In genomic region chr2:151886235-151886634, GRCh38 we compare ENCODE assay signal across 13 cellular contexts. TPM values are rescaled to one million over a fixed set of nuclear protein-coding genes. Genes with fewer than 3 reads are reported as not detected.
DNase-seq lines count a peak whose midpoint lies in the region; ATAC-seq, FAIRE-seq and TF ChIP-seq lines count a peak whose summit lies in the region.
"Had no signal": no experiment of that assay in that cellular context is flagged by ENCODE, and none has a peak within 500 bp of the region (broad histone marks: within the 10 kb centered on the region; RNA-seq: fewer than 3 reads in every experiment).

No MANE protein-coding gene starts in this region.

- no TSS peak for BruUV-seq in endothelial cell of umbilical vein (replicated peaks; lab: Mats Ljungman, UMichigan)

- H3K79me2 ChIP-seq in endothelial cell of umbilical vein (ENCODE audit: control insufficient read depth, insufficient read depth, low read length) = no peaks in the 10 kb centered on the region

- no peak overlapping the region for H3K4me3 Mint-ChIP-seq in CD8-positive, alpha-beta T cell
- H3K4me3 Mint-ChIP-seq: central memory CD8-positive, alpha-beta T cell had no signal

- no peak overlapping the region for H2AFZ ChIP-seq in endothelial cell of umbilical vein (ENCODE audit: low read depth, low read length)

- no peaks in the 10 kb centered on the region for H3K4me1 Mint-ChIP-seq in CD8-positive, alpha-beta T cell (ENCODE audit: low read depth)
- H3K4me1 Mint-ChIP-seq: central memory CD8-positive, alpha-beta T cell had no signal

- no peak overlapping the region for H3K4me2 ChIP-seq in endothelial cell of umbilical vein (ENCODE audit: insufficient read depth, low read length)

- no peak overlapping the region for H3K27ac Mint-ChIP-seq in CD8-positive, alpha-beta T cell
- H3K27ac Mint-ChIP-seq: activated naive CD4-positive, alpha-beta T cell treated with anti-CD3 and anti-CD28 coated beads, Interleukin-2, amount 50 U/mL, for 72 hours had no signal

- no peaks in the 10 kb centered on the region for H3K27me3 ChIP-seq in endothelial cell of umbilical vein (ENCODE audit: control insufficient read depth in 2 of 2, insufficient read depth in 2 of 2, low read length in 2 of 2)
- H3K27me3 ChIP-seq in CD8-positive, alpha-beta T cell (ENCODE audit: insufficient read depth, low read length) = no peaks in the 10 kb centered on the region

- H3K9me3 Mint-ChIP-seq in CD8-positive, alpha-beta T cell = no peaks in the 10 kb centered on the region
- H3K9me3 Mint-ChIP-seq: activated naive CD4-positive, alpha-beta T cell treated with anti-CD3 and anti-CD28 coated beads, Interleukin-2, amount 50 U/mL, for 72 hours; central memory CD8-positive, alpha-beta T cell had no signal

- CTCF ChIA-PET in endothelial cell of umbilical vein (lab: Charles Lee) = interaction anchor here (1.0 to 2.2 kb wide), 2 partner anchors 10 to 62 kb away, joined by 3 to 6 read pairs; no protein-coding TSS in a partner anchor
- CTCF ChIA-PET in CD8-positive, alpha-beta T cell (lab: Charles Lee) = no interaction called here

- H3K36me3 ChIP-seq in endothelial cell of umbilical vein (ENCODE audit: control insufficient read depth in 2 of 2, extremely low read depth in 1 of 2, insufficient read depth in 2 of 2, low read length in 2 of 2) = no peaks in the 10 kb centered on the region
- H3K36me3 ChIP-seq in CD8-positive, alpha-beta T cell (ENCODE audit: insufficient read depth, low read length) = no peaks in the 10 kb centered on the region

- no peaks in the 10 kb centered on the region for H3K9me3 ChIP-seq in endothelial cell of umbilical vein (replicated peaks; ENCODE audit: control insufficient read depth, insufficient read depth, low read length)
- no peaks in the 10 kb centered on the region for H3K9me3 ChIP-seq in CD8-positive, alpha-beta T cell (ENCODE audit: low read length)

- peak overlapping the region; percentile 0 for H3K27ac ChIP-seq in endothelial cell of umbilical vein (ENCODE audit: insufficient read depth, low read depth, low read length)
- H3K27ac ChIP-seq in CD8-positive, alpha-beta T cell (ENCODE audit: low read depth, low read length) = no peak overlapping the region

- TF ChIP-seq POLR2A in endothelial cell of umbilical vein (IDR thresholded peaks at IDR 0.05; ENCODE audit: low read depth, low read length) = no peak

- POLR2A ChIA-PET in endothelial cell of umbilical vein (lab: Charles Lee) = no interaction called here
- POLR2A ChIA-PET in CD8-positive, alpha-beta T cell (lab: Charles Lee) = no interaction called here

- dilution Hi-C loops in endothelial cell of umbilical vein (cut with MboI; ENCODE audit: extremely low pct_ligation_motif_present, low sequenced_read_pairs) = no loop called here

- peaks cover 14% of the 10 kb centered on the region for H3K4me1 ChIP-seq in endothelial cell of umbilical vein (ENCODE audit: control insufficient read depth, extremely low read depth, insufficient read depth, low read length)
- H3K4me1 ChIP-seq in CD8-positive, alpha-beta T cell (ENCODE audit: insufficient read depth, low read length) = no peaks in the 10 kb centered on the region

- intact Hi-C loops in endothelial cell of umbilical vein (cut with micrococcal nuclease) = no loop called here
- intact Hi-C loops in CD8-positive, alpha-beta T cell (cut with DNase I, micrococcal nuclease) = no loop called here

- no peaks in the 10 kb centered on the region for H3K9me1 ChIP-seq in endothelial cell of umbilical vein (replicated peaks; ENCODE audit: control insufficient read depth, extremely low read depth, insufficient read depth, low read length)

- TF ChIP-seq CTCF in endothelial cell of umbilical vein (IDR thresholded peaks at IDR 0.05; ENCODE audit: extremely low read depth in 1 of 2, insufficient read depth in 1 of 2, low read depth in 1 of 2, low read length in 2 of 2) = no peak
- TF ChIP-seq CTCF in CD8-positive, alpha-beta T cell (IDR thresholded peaks at IDR 0.05) = no peak

- peaks cover 6% of the 10 kb centered on the region for H3K27me3 Mint-ChIP-seq in CD8-positive, alpha-beta T cell (ENCODE audit: low read depth)

- DNase-seq in DMS79 treated with DMSO at 0.1 percent for 48 hours (lab: John Stamatoyannopoulos, UW) (peak; percentile 42), DMS79 (lab: John Stamatoyannopoulos, UW) (no peak), NCI-H510A (lab: John Stamatoyannopoulos, UW) (peak; percentile 43), endothelial cell of umbilical vein (ENCODE audit: low read depth, low spot score) (peak; percentile 90), putamen (ENCODE audit: low spot score) (peak; percentile 59)
- no peak for DNase-seq in CD8-positive, alpha-beta T cell
- no peak for DNase-seq in activated CD4-positive, alpha-beta T cell treated with anti-CD3 and anti-CD28 coated beads, Interleukin-2, amount 50 U/mL, for 4 hours
- DNase-seq: 8988T, hippocampal formation had no signal

- no peak overlapping the region for H3K4me3 ChIP-seq in endothelial cell of umbilical vein (replicated peaks in 1 of 3; ENCODE audit: insufficient read depth in 1 of 3, low read depth in 1 of 3, low read length in 3 of 3)
- H3K4me3 ChIP-seq in CD8-positive, alpha-beta T cell (ENCODE audit: low read depth, low read length) = no peak overlapping the region
- H3K4me3 ChIP-seq: skin epidermis had no signal

- H3K9ac ChIP-seq in endothelial cell of umbilical vein (replicated peaks; ENCODE audit: extremely low read depth, insufficient read depth, low read length) = no peak overlapping the region

- H3K36me3 Mint-ChIP-seq in CD8-positive, alpha-beta T cell = no peaks in the 10 kb centered on the region
- H3K36me3 Mint-ChIP-seq: activated naive CD4-positive, alpha-beta T cell treated with anti-CD3 and anti-CD28 coated beads, Interleukin-2, amount 50 U/mL, for 72 hours had no signal

- no peaks in the 10 kb centered on the region for H4K20me1 ChIP-seq in endothelial cell of umbilical vein (replicated peaks; ENCODE audit: control insufficient read depth, extremely low read depth, insufficient read depth, low read length)

- FAIRE-seq in endothelial cell of umbilical vein (lab: Jason Lieb, UNC) = peak; percentile 77

- ATAC-seq in CD8-positive, alpha-beta T cell = no peak
- no peak for ATAC-seq in HG02763 (IDR thresholded peaks at IDR 0.05; ENCODE audit: unreplicated experiment)
- ATAC-seq: activated naive CD4-positive, alpha-beta T cell treated with anti-CD3 and anti-CD28 coated beads, Interleukin-2, amount 50 U/mL, for 72 hours had no signal

TF ChIP-seq in endothelial cell of umbilical vein, 7 proteins besides CTCF, POLR2A, EP300 and RAD21:
- peak; percentile 10 for TF ChIP-seq JUN (IDR thresholded peaks at IDR 0.05; ENCODE audit: borderline replicate concordance, insufficient read depth, insufficient read length, low read depth)
- TF ChIP-seq MYC (IDR thresholded peaks at IDR 0.05; ENCODE audit: low read depth, low read length) = no peak

RNA-seq across cellular contexts. Expression of gene ARL5A, which starts 58.0 kb away (rescaled TPM):
- 73.2 and 77.5 TPM in 2 replicates for total RNA-seq in endothelial cell of umbilical vein
- polyA plus RNA-seq in endothelial cell of umbilical vein = 18.0 and 25.8 TPM in 2 replicates
- 32.8 and 41.4 TPM in 2 replicates for polyA plus RNA-seq in endothelial cell of umbilical vein (2011; cell fraction: cytosol; rRNA removed)
- 27.4 and 29.4 TPM in 2 replicates for polyA plus RNA-seq in endothelial cell of umbilical vein (2011; cell fraction: nucleus; rRNA removed)
- polyA plus RNA-seq in endothelial cell of umbilical vein (2012) = 38.7 and 49.2 TPM in 2 replicates
- 52.0 and 64.5 TPM in 2 replicates for polyA minus RNA-seq in endothelial cell of umbilical vein
- 11.6 TPM for polyA minus RNA-seq in endothelial cell of umbilical vein (2011; cell fraction: cytosol; rRNA and poly(A)+ RNA removed)
- polyA minus RNA-seq in endothelial cell of umbilical vein (2011; cell fraction: nucleus; rRNA and poly(A)+ RNA removed) = 52.4 and 67.5 TPM in 2 replicates
- total RNA-seq in CD8-positive, alpha-beta T cell = 10 to 100 TPM; 18.8 to 24.1 TPM

Comparison
In these comparisons a context has a peak if more than half of its experiments do, and no peak if none do; other contexts are left out.
1. DNase-seq: peak in DMS79 treated with DMSO at 0.1 percent for 48 hours (single experiment), NCI-H510A (single experiment), endothelial cell of umbilical vein (single experiment) and putamen (single experiment); none in DMS79 (single experiment), CD8-positive, alpha-beta T cell (0 of 7) and activated CD4-positive, alpha-beta T cell treated with anti-CD3 and anti-CD28 coated beads, Interleukin-2, amount 50 U/mL, for 4 hours (0 of 2).